ENCODE assay signal across 15 cellular contexts in genomic region chr1:1609822-1610485, GRCh38. TPM values are rescaled to one million over a fixed set of nuclear protein-coding genes. Genes with fewer than 3 reads are reported as not detected.
"Had no signal": no experiment of that assay in that cellular context is flagged by ENCODE, and none has a peak within 500 bp of the region (broad histone marks: within the 10 kb centered on the region; RNA-seq: fewer than 3 reads in every experiment).

No MANE protein-coding gene starts in this region.

- H3K27me3 ChIP-seq: heart left ventricle had no signal

- H3K27ac ChIP-seq: gastrocnemius medialis, tibial artery had no signal

- ATAC-seq: gastrocnemius medialis; heart left ventricle; stimulated activated memory B cell treated with anti-CD40 and anti-IgM and Interleukin-4, amounts not matched to agents 10 μg/mL and 1 μg/mL and 100 μg/mL, for 72 hours; T-cell had no signal

- H3K36me3 ChIP-seq: heart left ventricle, tibial artery had no signal

- DNase-seq: activated CD4-positive, CD25-positive, alpha-beta regulatory T cell treated with anti-CD3 and anti-CD28 coated beads, Interleukin-2, amount 50 U/mL, for 72 hours; activated naive CD4-positive, alpha-beta T cell; activated naive CD8-positive, alpha-beta T cell treated with anti-CD3 and anti-CD28 coated beads, Interleukin-2, amount 10 ng/mL, durations not matched to agents 7 days and 5 days; anterior cingulate cortex; erythroblast; gastrocnemius medialis; immature natural killer cell; naive B cell; T-cell; T-helper 9 cell; tibial artery had no signal

- H3K9me3 ChIP-seq: gastrocnemius medialis, heart left ventricle, tibial artery had no signal

- H3K4me3 ChIP-seq: gastrocnemius medialis, heart left ventricle, lung, tibial artery had no signal

RNA-seq across cellular contexts. Expression of gene MMP23B, which starts 22.0 kb away (rescaled TPM):
- total RNA-seq: dermis microvascular lymphatic vessel endothelial cell had no signal
